Comparison of ENCODE assay signal across 1 cellular context in genomic region chr5:176864755-176865154, GRCh38.
A peak's percentile ranks its signal among the peaks of the same experiment; 100 is the strongest.
TF ChIP-seq lines count a peak whose summit lies in the region.

No MANE protein-coding gene starts in this region.

TF ChIP-seq in H1, 55 proteins besides CTCF, POLR2A, EP300 and RAD21:
- no peak for TF ChIP-seq SP2 (IDR thresholded peaks at IDR 0.05; ENCODE audit: low read length)
- TF ChIP-seq TCF12 (IDR thresholded peaks at IDR 0.05; ENCODE audit: low read depth, low read length) = no peak
- TF ChIP-seq KDM1A (IDR thresholded peaks at IDR 0.05; ENCODE audit: borderline replicate concordance, low read length) = peak; percentile 68; the same call in 1 of the 2 replicates
- TF ChIP-seq TBP (IDR thresholded peaks at IDR 0.05; ENCODE audit: low read depth, low read length) = no peak
- TF ChIP-seq SP4 (IDR thresholded peaks at IDR 0.05; ENCODE audit: low read length) = no peak
